In genomic region chr13:114115796-114116195, GRCh38 we compare ENCODE assay signal across 9 cellular contexts. TPM values are rescaled to one million over a fixed set of nuclear protein-coding genes. Genes with fewer than 3 reads are reported as not detected.
DNase-seq lines count a peak whose midpoint lies in the region; ATAC-seq and TF ChIP-seq lines count a peak whose summit lies in the region.
"Had no signal": no experiment of that assay in that cellular context is flagged by ENCODE, and none has a peak within 500 bp of the region (broad histone marks: within the 10 kb centered on the region; RNA-seq: fewer than 3 reads in every experiment).

No MANE protein-coding gene starts in this region.

- no peak for TF ChIP-seq CTCF in lower lobe of right lung (IDR thresholded peaks at IDR 0.05)

- H3K36me3 Mint-ChIP-seq in activated CD8-positive, alpha-beta memory T cell treated with anti-CD3 and anti-CD28 coated beads, Interleukin-2, amount 10 ng/mL, durations not matched to agents 7 days and 5 days: peaks cover 18% of the 10 kb centered on the region
- H3K36me3 Mint-ChIP-seq in activated T-cell treated with anti-CD3 and anti-CD28 coated beads, Interleukin-2, amount 50 U/mL, for 24 hours (ENCODE audit: low read depth): peaks cover 34% of the 10 kb centered on the region
- H3K36me3 Mint-ChIP-seq in stimulated activated naive CD8-positive, alpha-beta T cell treated with anti-CD3 and anti-CD28 coated beads, Interleukin-15, Interleukin-2, amounts not matched to agents 100 ng/mL and 50 ng/mL, for 24 hours (ENCODE audit: low read depth): peaks cover 19% of the 10 kb centered on the region

- H3K9me3 ChIP-seq in lower lobe of right lung: no peaks in the 10 kb centered on the region

- TF ChIP-seq POLR2A in GM18505 (IDR thresholded peaks at IDR 0.05; ENCODE audit: borderline replicate concordance, extremely low read depth, insufficient read depth, insufficient read length): no peak

- H3K36me3 ChIP-seq in lower lobe of right lung: no peaks in the 10 kb centered on the region

- DNase-seq in activated CD8-positive, alpha-beta memory T cell treated with anti-CD3 and anti-CD28 coated beads for 24 hours: peak; percentile 52
- DNase-seq in activated CD8-positive, alpha-beta memory T cell treated with anti-CD3 and anti-CD28 coated beads, Interleukin-2, amount 10 ng/mL, durations not matched to agents 7 days and 5 days: no peak
- DNase-seq in activated T-cell treated with anti-CD3 and anti-CD28 coated beads, Interleukin-2, amount 50 U/mL, for 24 hours: peak; percentile 29
- DNase-seq in lower lobe of right lung: no peak
- DNase-seq: NCI-H510A treated with DMSO at 0.1 percent for 48 hours had no signal

- H3K4me1 ChIP-seq in lower lobe of right lung: peaks cover 31% of the 10 kb centered on the region

- no peak overlapping the region for H3K27ac Mint-ChIP-seq in activated CD8-positive, alpha-beta memory T cell treated with anti-CD3 and anti-CD28 coated beads, Interleukin-2, amount 10 ng/mL, durations not matched to agents 7 days and 5 days
- peak overlapping the region; percentile 91 for H3K27ac Mint-ChIP-seq in activated T-cell treated with anti-CD3 and anti-CD28 coated beads, Interleukin-2, amount 50 U/mL, for 24 hours
- H3K27ac Mint-ChIP-seq in stimulated activated naive CD8-positive, alpha-beta T cell treated with anti-CD3 and anti-CD28 coated beads, Interleukin-15, Interleukin-2, amounts not matched to agents 100 ng/mL and 50 ng/mL, for 24 hours: peak overlapping the region; percentile 68

- no peak overlapping the region for H3K4me3 Mint-ChIP-seq in activated CD8-positive, alpha-beta memory T cell treated with anti-CD3 and anti-CD28 coated beads, Interleukin-2, amount 10 ng/mL, durations not matched to agents 7 days and 5 days
- no peak overlapping the region for H3K4me3 Mint-ChIP-seq in activated T-cell treated with anti-CD3 and anti-CD28 coated beads, Interleukin-2, amount 50 U/mL, for 24 hours
- H3K4me3 Mint-ChIP-seq in stimulated activated naive CD8-positive, alpha-beta T cell treated with anti-CD3 and anti-CD28 coated beads, Interleukin-15, Interleukin-2, amounts not matched to agents 100 ng/mL and 50 ng/mL, for 24 hours: peak overlapping the region; percentile 42

- H3K27ac ChIP-seq in lower lobe of right lung: peak overlapping the region; percentile 27

- no peak overlapping the region for H3K4me3 ChIP-seq in lower lobe of right lung

- intact Hi-C loops in lower lobe of right lung (cut with DNase I): no loop called here

- no peaks in the 10 kb centered on the region for H3K9me3 Mint-ChIP-seq in activated CD8-positive, alpha-beta memory T cell treated with anti-CD3 and anti-CD28 coated beads, Interleukin-2, amount 10 ng/mL, durations not matched to agents 7 days and 5 days (ENCODE audit: low read depth)
- H3K9me3 Mint-ChIP-seq in activated T-cell treated with anti-CD3 and anti-CD28 coated beads, Interleukin-2, amount 50 U/mL, for 24 hours: no peaks in the 10 kb centered on the region
- no peaks in the 10 kb centered on the region for H3K9me3 Mint-ChIP-seq in stimulated activated naive CD8-positive, alpha-beta T cell treated with anti-CD3 and anti-CD28 coated beads, Interleukin-15, Interleukin-2, amounts not matched to agents 100 ng/mL and 50 ng/mL, for 24 hours

- no peaks in the 10 kb centered on the region for H3K27me3 Mint-ChIP-seq in activated CD8-positive, alpha-beta memory T cell treated with anti-CD3 and anti-CD28 coated beads, Interleukin-2, amount 10 ng/mL, durations not matched to agents 7 days and 5 days
- no peaks in the 10 kb centered on the region for H3K27me3 Mint-ChIP-seq in activated T-cell treated with anti-CD3 and anti-CD28 coated beads, Interleukin-2, amount 50 U/mL, for 24 hours
- no peaks in the 10 kb centered on the region for H3K27me3 Mint-ChIP-seq in stimulated activated naive CD8-positive, alpha-beta T cell treated with anti-CD3 and anti-CD28 coated beads, Interleukin-15, Interleukin-2, amounts not matched to agents 100 ng/mL and 50 ng/mL, for 24 hours

- CTCF ChIA-PET in activated CD8-positive, alpha-beta memory T cell treated with anti-CD3 and anti-CD28 coated beads, Interleukin-2, amount 10 ng/mL, durations not matched to agents 7 days and 5 days (lab: Charles Lee): no interaction called here

- no peaks in the 10 kb centered on the region for H3K27me3 ChIP-seq in lower lobe of right lung (ENCODE audit: low read depth)

- no peak for ATAC-seq in activated CD8-positive, alpha-beta memory T cell treated with anti-CD3 and anti-CD28 coated beads, Interleukin-2, amount 10 ng/mL, durations not matched to agents 7 days and 5 days
- no peak for ATAC-seq in lower lobe of right lung
- no peak for ATAC-seq in HG03159 (IDR thresholded peaks at IDR 0.05; ENCODE audit: unreplicated experiment)
- ATAC-seq in GM18505 (IDR thresholded peaks at IDR 0.05; ENCODE audit: unreplicated experiment): no peak
- no peak for ATAC-seq in GM21367 (IDR thresholded peaks at IDR 0.05; ENCODE audit: unreplicated experiment)

- peaks cover 55% of the 10 kb centered on the region for H3K4me1 Mint-ChIP-seq in activated CD8-positive, alpha-beta memory T cell treated with anti-CD3 and anti-CD28 coated beads, Interleukin-2, amount 10 ng/mL, durations not matched to agents 7 days and 5 days
- H3K4me1 Mint-ChIP-seq in activated T-cell treated with anti-CD3 and anti-CD28 coated beads, Interleukin-2, amount 50 U/mL, for 24 hours (ENCODE audit: low read depth): peaks cover 68% of the 10 kb centered on the region
- H3K4me1 Mint-ChIP-seq in stimulated activated naive CD8-positive, alpha-beta T cell treated with anti-CD3 and anti-CD28 coated beads, Interleukin-15, Interleukin-2, amounts not matched to agents 100 ng/mL and 50 ng/mL, for 24 hours (ENCODE audit: low read depth): peaks cover 60% of the 10 kb centered on the region

RNA-seq across cellular contexts. Expression of gene RASA3, which starts 16.6 kb away (rescaled TPM):
- 10 to 100 TPM; 16.3 to 49.2 TPM for total RNA-seq in activated CD8-positive, alpha-beta memory T cell treated with anti-CD3 and anti-CD28 coated beads, Interleukin-2, amount 10 ng/mL, durations not matched to agents 7 days and 5 days
- total RNA-seq in lower lobe of right lung: 19.1 TPM

Comparison
In these comparisons a context has a peak if more than half of its experiments do, and no peak if none do; other contexts are left out.
1. DNase-seq: peak in activated CD8-positive, alpha-beta memory T cell treated with anti-CD3 and anti-CD28 coated beads for 24 hours (single experiment) and activated T-cell treated with anti-CD3 and anti-CD28 coated beads, Interleukin-2, amount 50 U/mL, for 24 hours (single experiment); none in activated CD8-positive, alpha-beta memory T cell treated with anti-CD3 and anti-CD28 coated beads, Interleukin-2, amount 10 ng/mL, durations not matched to agents 7 days and 5 days (single experiment) and lower lobe of right lung (single experiment).